Comparison of ENCODE assay signal across 8 cellular contexts in the genomic region with DNA sequence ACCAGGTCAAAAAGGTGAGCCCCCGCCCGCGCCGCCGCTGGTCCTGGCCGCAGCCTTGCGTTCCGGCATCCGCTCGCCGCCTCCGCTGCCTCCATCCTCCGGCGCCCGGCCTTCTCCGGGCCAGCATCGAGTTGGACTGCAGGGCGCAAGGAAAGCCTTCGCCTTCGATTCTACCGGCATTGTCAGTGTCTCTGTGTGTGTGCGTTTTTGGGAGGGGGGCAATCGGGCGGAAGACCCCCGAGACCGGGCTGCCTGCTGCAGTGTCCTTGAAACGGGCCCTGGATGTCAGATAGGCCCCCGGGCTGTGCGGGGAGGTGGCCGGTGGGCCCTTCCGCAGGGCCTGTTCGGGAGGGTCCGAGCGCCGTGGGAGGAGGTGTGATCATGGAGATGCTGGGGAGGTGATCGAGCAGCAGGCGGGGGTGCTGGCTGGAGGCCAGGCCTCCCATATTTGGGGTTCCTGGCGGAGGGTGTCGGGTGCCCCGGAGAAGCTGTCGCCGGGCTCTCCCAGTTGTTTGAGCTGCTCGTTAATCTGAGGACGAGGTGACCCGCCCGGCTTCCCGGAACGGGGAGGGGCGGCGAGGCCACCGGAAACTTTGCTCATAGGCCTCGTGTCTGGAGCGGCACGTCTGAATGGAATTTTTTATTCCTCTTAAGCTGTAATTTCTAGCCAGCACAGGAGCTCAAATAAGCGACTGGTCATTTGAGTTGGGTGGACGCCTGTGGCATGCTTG.
DNase-seq lines count a peak whose midpoint lies in the region; ATAC-seq and TF ChIP-seq lines count a peak whose summit lies in the region.

No MANE protein-coding gene starts in this region.

- in situ Hi-C loops in astrocyte of the cerebellum (cut with HindIII; ENCODE audit: low sequenced_read_pairs), result no loop called here

- DNase-seq in 8988T (peak; percentile 52), T1000 (lab: John Stamatoyannopoulos, UW) (peak; percentile 57), astrocyte of the cerebellum (ENCODE audit: low read depth) (no peak), Ammon's horn (ENCODE audit: low spot score) (no peak)
- peak; percentile 62 to 82 for DNase-seq in stimulated activated CD4-positive, alpha-beta T cell treated with anti-CD3 and anti-CD28 coated beads, Interleukin-12 subunit alpha, Interleukin-12 subunit beta, amount 100 ng/mL, for 24 hours (ENCODE audit: low read depth in 2 of 2)

- H3K4me3 ChIP-seq in astrocyte of the cerebellum (ENCODE audit: low read depth, low read length) (peak overlapping the region; percentile 99), iPS-11a (ENCODE audit: low read depth, low read length) (peak overlapping the region; percentile 89)

- peak; percentile 20 for ATAC-seq in GM18870 (IDR thresholded peaks at IDR 0.05; ENCODE audit: unreplicated experiment)
- peak; percentile 18 for ATAC-seq in HG03139 (IDR thresholded peaks at IDR 0.05; ENCODE audit: unreplicated experiment)

- no peak for TF ChIP-seq CTCF in astrocyte of the cerebellum (IDR thresholded peaks at IDR 0.05; ENCODE audit: low read depth, low read length, missing control alignments)

Comparison
In these comparisons a context has a peak if more than half of its experiments do, and no peak if none do; other contexts are left out.
1. DNase-seq: peak in 8988T (single experiment), T1000 (single experiment) and stimulated activated CD4-positive, alpha-beta T cell treated with anti-CD3 and anti-CD28 coated beads, Interleukin-12 subunit alpha, Interleukin-12 subunit beta, amount 100 ng/mL, for 24 hours (2 of 2); none in astrocyte of the cerebellum (single experiment) and Ammon's horn (single experiment).